ENCODE assay signal across 1 cellular context in the genomic region with DNA sequence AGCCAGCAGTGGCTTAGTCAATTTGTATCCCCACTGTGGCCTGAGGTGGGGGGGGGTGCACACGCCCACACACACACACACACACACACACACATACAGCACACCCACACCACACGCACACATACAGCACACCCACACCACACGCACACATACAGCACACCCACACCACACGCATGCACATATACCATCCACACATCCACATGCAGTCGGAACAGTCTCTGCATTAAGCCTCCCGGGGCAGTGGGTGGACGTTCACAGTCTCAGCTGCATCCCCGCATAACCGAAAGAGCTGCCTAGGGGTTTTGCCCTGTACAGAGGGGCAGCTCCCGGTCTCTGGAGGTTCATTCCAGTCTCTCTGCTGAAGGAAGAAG.
TF ChIP-seq lines count a peak whose summit lies in the region.

No MANE protein-coding gene starts in this region.

TF ChIP-seq in IMR-90, 13 proteins besides CTCF, POLR2A, EP300 and RAD21 (continued from another document):
- TF ChIP-seq, protein P1, sequence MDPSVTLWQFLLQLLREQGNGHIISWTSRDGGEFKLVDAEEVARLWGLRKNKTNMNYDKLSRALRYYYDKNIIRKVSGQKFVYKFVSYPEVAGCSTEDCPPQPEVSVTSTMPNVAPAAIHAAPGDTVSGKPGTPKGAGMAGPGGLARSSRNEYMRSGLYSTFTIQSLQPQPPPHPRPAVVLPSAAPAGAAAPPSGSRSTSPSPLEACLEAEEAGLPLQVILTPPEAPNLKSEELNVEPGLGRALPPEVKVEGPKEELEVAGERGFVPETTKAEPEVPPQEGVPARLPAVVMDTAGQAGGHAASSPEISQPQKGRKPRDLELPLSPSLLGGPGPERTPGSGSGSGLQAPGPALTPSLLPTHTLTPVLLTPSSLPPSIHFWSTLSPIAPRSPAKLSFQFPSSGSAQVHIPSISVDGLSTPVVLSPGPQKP (IDR thresholded peaks at IDR 0.05; ENCODE audit: borderline replicate concordance, low read depth, low read length) = no peak
- TF ChIP-seq MAZ (IDR thresholded peaks at IDR 0.05; ENCODE audit: borderline replicate concordance, low read depth, low read length) (no peak), NFE2L2 (IDR thresholded peaks at IDR 0.05; ENCODE audit: low read depth, low read length) (no peak)
